Comparison of ENCODE assay signal across 8 cellular contexts in genomic region chr13:108322206-108322824, GRCh38. TPM values are rescaled to one million over a fixed set of nuclear protein-coding genes. Genes with fewer than 3 reads are reported as not detected.
A peak's percentile ranks its signal among the peaks of the same experiment; 100 is the strongest.
DNase-seq lines count a peak whose midpoint lies in the region; ATAC-seq and TF ChIP-seq lines count a peak whose summit lies in the region.

No MANE protein-coding gene starts in this region.

- H3K36me3 Mint-ChIP-seq in activated naive CD4-positive, alpha-beta T cell treated with anti-CD3 and anti-CD28 coated beads, Interleukin-2, amount 50 U/mL, for 72 hours = no peaks in the 10 kb centered on the region
- H3K36me3 Mint-ChIP-seq in nephron progenitor cell (ENCODE audit: low read depth) = no peaks in the 10 kb centered on the region

- no peak overlapping the region for H2AFZ ChIP-seq in Karpas-422 (ENCODE audit: low read length)

- no peaks in the 10 kb centered on the region for H3K9me2 ChIP-seq in Karpas-422 (replicated peaks; ENCODE audit: insufficient read depth, low read length)

- ATAC-seq in activated naive CD4-positive, alpha-beta T cell treated with anti-CD3 and anti-CD28 coated beads, Interleukin-2, amount 50 U/mL, for 72 hours = peak; percentile 60 to 82

- H3K27me3 ChIP-seq in Karpas-422 (ENCODE audit: low read length) (no peaks in the 10 kb centered on the region), esophagus muscularis mucosa (peaks cover 0 to 2% (median 0%) of the 10 kb centered on the region in 4 donors)

- TF ChIP-seq EP300 in esophagus muscularis mucosa (IDR thresholded peaks at IDR 0.05) = no peak

- no peaks in the 10 kb centered on the region for H4K20me1 ChIP-seq in Karpas-422 (ENCODE audit: insufficient read depth, low read depth, low read length)

- H3K36me3 ChIP-seq in Karpas-422 (ENCODE audit: insufficient read depth, low read length) (no peaks in the 10 kb centered on the region), esophagus muscularis mucosa (no peaks in the 10 kb centered on the region)

- intact Hi-C loops in esophagus muscularis mucosa (cut with DNase I) = loop anchor here (5.0 kb wide), 1 partner anchor 575 kb away; no protein-coding TSS in a partner anchor

- no peak overlapping the region for H3K4me3 ChIP-seq in Karpas-422 (ENCODE audit: low read length)
- H3K4me3 ChIP-seq in esophagus muscularis mucosa = no peak overlapping the region

- no peaks in the 10 kb centered on the region for H3K9me3 ChIP-seq in Karpas-422 (ENCODE audit: low read length)
- H3K9me3 ChIP-seq in esophagus muscularis mucosa = no peaks in the 10 kb centered on the region

- no peak for DNase-seq in activated naive CD4-positive, alpha-beta T cell treated with anti-CD3 and anti-CD28 coated beads, Interleukin-2, amount 50 U/mL, for 72 hours (ENCODE audit: low spot score in 2 of 2)
- DNase-seq in activated naive CD4-positive, alpha-beta T cell treated with anti-CD3 and anti-CD28 coated beads, Interleukin-2, amount 50 U/mL, for 16 hours = no peak
- DNase-seq in H4 (ENCODE audit: low spot score) = peak; percentile 20
- peak; percentile 78 for DNase-seq in Karpas-422
- DNase-seq in SK-N-DZ (ENCODE audit: low spot score) = peak; percentile 34
- no peak for DNase-seq in esophagus muscularis mucosa (ENCODE audit: extremely low spot score)
- no peak for DNase-seq in nephron progenitor cell
- no peak for DNase-seq in cerebellar nuclear complex (lab: John Stamatoyannopoulos, UW)

- 38% methylated on average over 2 of the region's 2 CpGs for WGBS in esophagus muscularis mucosa

- H3K4me1 ChIP-seq in Karpas-422 (ENCODE audit: low read length) = peaks cover 10% of the 10 kb centered on the region
- H3K4me1 ChIP-seq in esophagus muscularis mucosa = no peaks in the 10 kb centered on the region

- TF ChIP-seq CTCF in esophagus muscularis mucosa (IDR thresholded peaks at IDR 0.05) (peak; percentile 60 to 71 (median 70)), nephron progenitor cell (IDR thresholded peaks at IDR 0.05) (peak; percentile 78)

- H3K27ac ChIP-seq in Karpas-422 (ENCODE audit: low read length) (no peak overlapping the region), esophagus muscularis mucosa (replicated peaks in 1 of 4) (no peak overlapping the region)

- H3K4me2 ChIP-seq in Karpas-422 (ENCODE audit: low read depth, low read length, poor library complexity, severe bottlenecking) = no peak overlapping the region

- no peaks in the 10 kb centered on the region for H3K79me2 ChIP-seq in Karpas-422 (ENCODE audit: low read length)

- H3K27me3 Mint-ChIP-seq in nephron progenitor cell (ENCODE audit: low read depth, poor library complexity) = peaks cover 6% of the 10 kb centered on the region

- no peak overlapping the region for H3K27ac Mint-ChIP-seq in activated naive CD4-positive, alpha-beta T cell treated with anti-CD3 and anti-CD28 coated beads, Interleukin-2, amount 50 U/mL, for 72 hours
- no peak overlapping the region for H3K27ac Mint-ChIP-seq in nephron progenitor cell

- H3K4me3 Mint-ChIP-seq in nephron progenitor cell = no peak overlapping the region

- H3K9ac ChIP-seq in Karpas-422 (ENCODE audit: low read length) = no peak overlapping the region

- no peaks in the 10 kb centered on the region for H3K4me1 Mint-ChIP-seq in nephron progenitor cell

- TF ChIP-seq POLR2A in esophagus muscularis mucosa (IDR thresholded peaks at IDR 0.05; ENCODE audit: low read depth) = no peak

- H3K9me3 Mint-ChIP-seq in activated naive CD4-positive, alpha-beta T cell treated with anti-CD3 and anti-CD28 coated beads, Interleukin-2, amount 50 U/mL, for 72 hours = no peaks in the 10 kb centered on the region
- H3K9me3 Mint-ChIP-seq in nephron progenitor cell = no peaks in the 10 kb centered on the region

RNA-seq across cellular contexts. Expression of gene TNFSF13B, which starts 52.8 kb away (rescaled TPM):
- total RNA-seq in activated naive CD4-positive, alpha-beta T cell treated with anti-CD3 and anti-CD28 coated beads, Interleukin-2, amount 50 U/mL, for 72 hours = 1 to 10 TPM; 2.8 to 6.6 TPM
- total RNA-seq in H4 (2014; rRNA removed; shearing (Covaris generic)) = 1.1 and 1.5 TPM in 2 replicates
- total RNA-seq in Karpas-422 (2014; rRNA removed; shearing (Covaris generic); ENCODE audit: low replicate concordance) = 1.1 and 1.3 TPM in 2 replicates
- polyA plus RNA-seq in SK-N-DZ (2014; cell fraction: cytosol; rRNA removed) = not detected in 2 replicates
- polyA plus RNA-seq in SK-N-DZ (2014; cell fraction: nucleus; rRNA removed) = 0.11 TPM in 1 of 2 replicates, not detected in the other
- 1 to 10 TPM; 1.7 to 5.0 (median 3.3) TPM for total RNA-seq in esophagus muscularis mucosa

Comparison
In these comparisons a context has a peak if more than half of its experiments do, and no peak if none do; other contexts are left out.
1. DNase-seq: peak in H4 (single experiment), Karpas-422 (single experiment) and SK-N-DZ (single experiment); none in activated naive CD4-positive, alpha-beta T cell treated with anti-CD3 and anti-CD28 coated beads, Interleukin-2, amount 50 U/mL, for 72 hours (0 of 2), activated naive CD4-positive, alpha-beta T cell treated with anti-CD3 and anti-CD28 coated beads, Interleukin-2, amount 50 U/mL, for 16 hours (single experiment), esophagus muscularis mucosa (single experiment), nephron progenitor cell (single experiment) and cerebellar nuclear complex (0 of 2).